8 cellular contexts compared by ENCODE assay signal in the genomic region with DNA sequence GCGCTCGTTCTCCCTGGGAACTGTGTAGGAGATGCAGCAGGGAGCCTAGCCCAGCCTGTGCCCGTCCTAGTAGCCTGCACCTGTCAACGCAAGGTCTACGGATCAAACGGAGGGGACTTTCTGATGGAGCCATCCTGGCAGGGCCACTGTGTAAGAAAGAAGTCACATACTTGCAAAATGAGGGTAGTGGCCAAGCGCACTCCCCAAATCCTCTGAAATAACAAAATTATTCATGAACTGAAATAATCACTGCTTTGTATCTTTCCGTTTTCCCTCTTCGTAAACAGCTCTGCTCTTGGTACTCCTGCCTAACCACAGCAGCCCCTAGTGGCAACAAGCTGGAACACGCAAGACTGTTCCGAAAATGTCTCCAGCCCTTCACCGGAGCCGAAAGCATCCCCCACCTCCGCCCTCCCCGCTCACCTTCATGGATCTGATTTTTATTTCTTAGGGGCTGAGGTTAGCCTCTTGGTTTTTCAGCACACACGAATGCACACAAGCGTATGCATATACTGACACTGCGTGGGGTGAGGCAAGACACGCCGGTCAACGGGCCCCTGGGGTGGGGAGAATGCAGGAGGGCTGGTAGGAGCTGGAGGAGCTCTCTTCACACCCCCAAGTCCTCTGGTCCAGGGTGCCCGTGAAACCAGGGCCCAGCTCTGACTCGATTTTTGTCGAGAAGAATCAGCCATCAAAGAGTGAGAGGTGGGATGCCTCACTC.
A peak's percentile ranks its signal among the peaks of the same experiment; 100 is the strongest.
DNase-seq lines count a peak whose midpoint lies in the region; ATAC-seq, FAIRE-seq and TF ChIP-seq lines count a peak whose summit lies in the region.

No MANE protein-coding gene starts in this region.

- peak overlapping the region in 8 of 11 experiments; percentile 9 to 62 (median 50); a peak in 13 of 22 replicates for H3K4me2 ChIP-seq in BLaER1 treated with 17β-estradiol and CSF1 and Interleukin-3, amounts not matched to agents 10 nM and 100 nM
- H3K4me2 ChIP-seq in PC-3 (ENCODE audit: low read length): peak overlapping the region; percentile 87

- CTCF ChIA-PET in PC-3 (lab: Charles Lee): no interaction called here

- no peak overlapping the region for H3K27ac ChIP-seq in BLaER1 treated with 17β-estradiol and CSF1 and Interleukin-3, amounts not matched to agents 10 nM and 100 nM
- no peak overlapping the region for H3K27ac ChIP-seq in PC-3 (ENCODE audit: low read length)

- H3K4me3 ChIP-seq in BLaER1 treated with 17β-estradiol and CSF1 and Interleukin-3, amounts not matched to agents 10 nM and 100 nM: no peak overlapping the region
- H3K4me3 ChIP-seq in PC-3 (ENCODE audit: low read length) (peak overlapping the region; percentile 64), cardiac fibroblast (replicated peaks in 1 of 2; ENCODE audit: low read depth in 2 of 2, low read length in 2 of 2) (no peak overlapping the region)

- peak overlapping the region; percentile 79 for H2AFZ ChIP-seq in PC-3 (ENCODE audit: low read length)

- no peaks in the 10 kb centered on the region for H3K36me3 ChIP-seq in BLaER1 treated with 17β-estradiol and CSF1 and Interleukin-3, amounts not matched to agents 10 nM and 100 nM
- no peaks in the 10 kb centered on the region for H3K36me3 ChIP-seq in PC-3 (ENCODE audit: low read depth, low read length)

- TF ChIP-seq CTCF in PC-3 (conservative IDR thresholded peaks at IDR 0.05; ENCODE audit: low read depth, low read length): peak; percentile 84
- TF ChIP-seq CTCF in cardiac fibroblast (IDR thresholded peaks at IDR 0.05; ENCODE audit: low read depth, low read length): peak; percentile 98

- no TSS peak for BruUV-seq in PC-3 (replicated peaks; lab: Mats Ljungman, UMichigan)

- H3K9me3 ChIP-seq in BLaER1 treated with 17β-estradiol and CSF1 and Interleukin-3, amounts not matched to agents 10 nM and 100 nM (replicated peaks in 1 of 11): peaks cover 0 to 12% (median 7%) of the 10 kb centered on the region in 11 experiments; a peak in 7 of 22 replicates
- H3K9me3 ChIP-seq in PC-3 (ENCODE audit: low read length): no peaks in the 10 kb centered on the region

- no peaks in the 10 kb centered on the region for H3K27me3 ChIP-seq in BLaER1 treated with 17β-estradiol and CSF1 and Interleukin-3, amounts not matched to agents 10 nM and 100 nM
- no peaks in the 10 kb centered on the region for H3K27me3 ChIP-seq in PC-3 (ENCODE audit: low read length)

- DNase-seq in HT1080 (ENCODE audit: low read depth) (peak; percentile 20), PC-3 (peak; percentile 67), cardiac fibroblast (ENCODE audit: low read depth in 2 of 2) (peak; percentile 75 to 78)
- DNase-seq in stimulated activated CD4-positive, alpha-beta T cell treated with anti-CD3 and anti-CD28 coated beads, Interleukin-15, amount 100 ng/mL, for 24 hours: peak; percentile 51

- H3K9ac ChIP-seq in BLaER1 treated with 17β-estradiol and CSF1 and Interleukin-3, amounts not matched to agents 10 nM and 100 nM: no peak overlapping the region
- H3K9ac ChIP-seq in PC-3 (ENCODE audit: low read length): no peak overlapping the region

- POLR2A ChIA-PET in PC-3 (lab: Charles Lee; ENCODE audit: unreplicated experiment): no interaction called here

- no peaks in the 10 kb centered on the region for H3K9me2 ChIP-seq in PC-3 (replicated peaks; ENCODE audit: low read length)

- peaks cover 0 to 36% (median 26%) of the 10 kb centered on the region in 10 experiments; a peak in 15 of 20 replicates for H3K4me1 ChIP-seq in BLaER1 treated with 17β-estradiol and CSF1 and Interleukin-3, amounts not matched to agents 10 nM and 100 nM
- peaks cover 11% of the 10 kb centered on the region for H3K4me1 ChIP-seq in PC-3 (ENCODE audit: insufficient read depth, low read length)

- no peaks in the 10 kb centered on the region for H3K79me2 ChIP-seq in PC-3 (ENCODE audit: low read length)

- H3F3A ChIP-seq in PC-3 (ENCODE audit: low read length, unreplicated experiment): no peaks in the 10 kb centered on the region

- no peaks in the 10 kb centered on the region for H4K20me1 ChIP-seq in BLaER1 treated with 17β-estradiol and CSF1 and Interleukin-3, amounts not matched to agents 10 nM and 100 nM
- no peaks in the 10 kb centered on the region for H4K20me1 ChIP-seq in PC-3 (ENCODE audit: low read length)

- peak; percentile 69 for FAIRE-seq in islet of Langerhans (lab: Jason Lieb, UNC)

- intact Hi-C loops in PC-3 (cut with micrococcal nuclease): loop anchor here (5.0 kb wide), 2 partner anchors 798 to 913 kb away; a partner anchor contains a TSS

- peak; percentile 68 for ATAC-seq in GM18867 (IDR thresholded peaks at IDR 0.05; ENCODE audit: unreplicated experiment)
- peak; percentile 96 for ATAC-seq in PC-3
- no peak for ATAC-seq in HG03571 (IDR thresholded peaks at IDR 0.05; ENCODE audit: unreplicated experiment)

Comparison
In these comparisons a context has a peak if more than half of its experiments do, and no peak if none do; other contexts are left out.
1. DNase-seq: peak in every context shown above with its lines; median percentile 76 in cardiac fibroblast; 67 in PC-3; 51 in stimulated activated CD4-positive, alpha-beta T cell treated with anti-CD3 and anti-CD28 coated beads, Interleukin-15, amount 100 ng/mL, for 24 hours; 20 in HT1080.